8 cellular contexts compared by ENCODE assay signal in the genomic region with DNA sequence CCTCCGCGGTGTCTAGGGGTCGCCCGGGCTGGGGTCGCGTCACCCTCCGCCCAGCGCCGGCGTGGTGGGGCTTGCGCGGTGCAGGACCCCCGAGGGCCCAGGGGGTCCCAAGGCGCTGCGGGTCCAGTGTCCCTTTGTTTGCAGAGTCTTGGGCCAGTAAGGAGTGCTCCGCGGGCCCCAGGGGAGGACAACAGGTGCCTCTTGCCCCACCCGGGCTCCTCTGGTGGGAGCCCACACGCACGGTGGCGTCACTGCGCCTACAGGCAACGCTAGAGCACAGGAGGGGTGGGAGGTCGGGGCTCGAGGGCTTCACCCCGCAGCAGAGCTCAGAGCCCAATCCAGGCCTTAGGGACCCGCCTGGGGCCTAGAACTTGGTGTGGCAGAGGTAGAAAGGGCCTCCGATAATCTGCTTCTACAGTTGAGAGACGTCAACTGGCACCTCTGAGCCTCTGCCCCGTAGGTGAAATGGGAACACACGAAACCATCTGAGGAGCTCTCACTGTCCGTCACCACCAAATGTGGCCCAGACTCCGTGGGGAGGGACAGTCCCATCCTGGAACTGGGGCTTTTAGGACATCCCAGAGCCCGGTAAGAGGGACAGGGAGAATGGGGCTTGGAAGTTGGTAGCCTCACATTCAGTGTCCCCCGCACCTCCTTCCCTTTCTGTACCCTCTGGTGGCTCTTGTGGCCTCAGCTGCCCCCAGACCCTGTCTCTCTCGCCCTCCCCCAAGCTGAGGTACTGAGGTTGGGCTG. TPM values are rescaled to one million over a fixed set of nuclear protein-coding genes. Genes with fewer than 3 reads are reported as not detected.
DNase-seq lines count a peak whose midpoint lies in the region; TF ChIP-seq lines count a peak whose summit lies in the region.

No MANE protein-coding gene starts in this region.

- H3K27ac ChIP-seq in OCI-LY1 (ENCODE audit: low read depth, low read length, poor library complexity, severe bottlenecking) (no peak overlapping the region), angular gyrus (ENCODE audit: low read depth, low read length) (peak overlapping the region; percentile 19)

- H3K9me2 ChIP-seq in OCI-LY1 (ENCODE audit: low read depth, low read length) = no peaks in the 10 kb centered on the region

- H3K27me3 Mint-ChIP-seq in CD14-positive monocyte (ENCODE audit: low read depth in 3 of 3) = peaks cover 0 to 5% (median 0%) of the 10 kb centered on the region in 3 donors
- H3K27me3 Mint-ChIP-seq in stimulated activated naive CD8-positive, alpha-beta T cell treated with anti-CD3 and anti-CD28 coated beads, Interleukin-15, Interleukin-2, amounts not matched to agents 100 ng/mL and 50 ng/mL, for 24 hours = no peaks in the 10 kb centered on the region

- no peaks in the 10 kb centered on the region; the same call in 1 of the 2 replicates for H3K27me3 ChIP-seq in OCI-LY1 (ENCODE audit: insufficient read depth, low read length)

- peaks cover 0 to 4% (median 0%) of the 10 kb centered on the region in 7 donors for H3K9me3 Mint-ChIP-seq in CD14-positive monocyte
- H3K9me3 Mint-ChIP-seq in stimulated activated naive CD8-positive, alpha-beta T cell treated with anti-CD3 and anti-CD28 coated beads, Interleukin-15, Interleukin-2, amounts not matched to agents 100 ng/mL and 50 ng/mL, for 24 hours = no peaks in the 10 kb centered on the region

- H3K36me3 ChIP-seq in OCI-LY1 (ENCODE audit: insufficient read depth, low read length) = no peaks in the 10 kb centered on the region

- intact Hi-C loops in CD14-positive monocyte (cut with micrococcal nuclease) = loop anchor here (5.0 to 10.0 kb wide), 2 partner anchors 99 to 393 kb away; a partner anchor contains a TSS

- peak overlapping the region; percentile 90 to 97 (median 94) for H3K27ac Mint-ChIP-seq in CD14-positive monocyte
- H3K27ac Mint-ChIP-seq in stimulated activated naive CD8-positive, alpha-beta T cell treated with anti-CD3 and anti-CD28 coated beads, Interleukin-15, Interleukin-2, amounts not matched to agents 100 ng/mL and 50 ng/mL, for 24 hours = peak overlapping the region; percentile 90

- H3K4me3 Mint-ChIP-seq in CD14-positive monocyte = peak overlapping the region; percentile 95 to 96
- H3K4me3 Mint-ChIP-seq in stimulated activated naive CD8-positive, alpha-beta T cell treated with anti-CD3 and anti-CD28 coated beads, Interleukin-15, Interleukin-2, amounts not matched to agents 100 ng/mL and 50 ng/mL, for 24 hours = peak overlapping the region; percentile 91

- no peaks in the 10 kb centered on the region for H3K9me3 ChIP-seq in OCI-LY1 (ENCODE audit: low read length)

- H3K4me2 ChIP-seq in OCI-LY1 (ENCODE audit: low read length) = peak overlapping the region; percentile 80

- TF ChIP-seq CTCF in CD14-positive monocyte (IDR thresholded peaks at IDR 0.05) = no peak
- TF ChIP-seq CTCF in OCI-LY1 (IDR thresholded peaks at IDR 0.05; ENCODE audit: low read length) = no peak

- H3F3A ChIP-seq in OCI-LY1 (ENCODE audit: insufficient read depth, low read length) = no peaks in the 10 kb centered on the region

- no peak for DNase-seq in CD14-positive monocyte (ENCODE audit: low spot score)
- DNase-seq in left kidney (ENCODE audit: low read depth, low spot score) = peak; percentile 39
- no peak for DNase-seq in T1000 (lab: John Stamatoyannopoulos, UW)
- DNase-seq in GM03348 (ENCODE audit: low spot score) = no peak
- no peak for DNase-seq in OCI-M1 (lab: John Stamatoyannopoulos, UW)

- H3K79me2 ChIP-seq in OCI-LY1 (ENCODE audit: insufficient read depth, low read length) = no peaks in the 10 kb centered on the region

- no peak overlapping the region for H3K9ac ChIP-seq in OCI-LY1 (ENCODE audit: low read length)

- no peak overlapping the region for H2AFZ ChIP-seq in OCI-LY1 (ENCODE audit: low read length)

- peaks cover 50% of the 10 kb centered on the region for H3K4me1 Mint-ChIP-seq in CD14-positive monocyte
- H3K4me1 Mint-ChIP-seq in stimulated activated naive CD8-positive, alpha-beta T cell treated with anti-CD3 and anti-CD28 coated beads, Interleukin-15, Interleukin-2, amounts not matched to agents 100 ng/mL and 50 ng/mL, for 24 hours (ENCODE audit: low read depth) = peaks cover 63% of the 10 kb centered on the region

- H3K4me3 ChIP-seq in OCI-LY1 (ENCODE audit: low read depth, low read length, poor library complexity, severe bottlenecking) = peak overlapping the region; percentile 73

- H3K4me1 ChIP-seq in OCI-LY1 (ENCODE audit: insufficient read depth, low read length, severe bottlenecking) = peaks cover 18% of the 10 kb centered on the region

- no peaks in the 10 kb centered on the region for H4K20me1 ChIP-seq in OCI-LY1 (ENCODE audit: insufficient read depth, low read length)

- peaks cover 28 to 38% of the 10 kb centered on the region in 2 donors for H3K36me3 Mint-ChIP-seq in CD14-positive monocyte
- H3K36me3 Mint-ChIP-seq in stimulated activated naive CD8-positive, alpha-beta T cell treated with anti-CD3 and anti-CD28 coated beads, Interleukin-15, Interleukin-2, amounts not matched to agents 100 ng/mL and 50 ng/mL, for 24 hours (ENCODE audit: low read depth) = peaks cover 35% of the 10 kb centered on the region

RNA-seq across cellular contexts. Expression of a gene that starts 1.4 kb away (rescaled TPM):
- 10 to 100 TPM; 27.8 to 37.7 TPM for polyA plus RNA-seq in CD14-positive monocyte

RNA-seq across cellular contexts. Expression of a gene that starts 32.8 kb away (rescaled TPM):
- not detected for polyA plus RNA-seq in CD14-positive monocyte
